ENCODE assay signal across 15 cellular contexts in the genomic region with DNA sequence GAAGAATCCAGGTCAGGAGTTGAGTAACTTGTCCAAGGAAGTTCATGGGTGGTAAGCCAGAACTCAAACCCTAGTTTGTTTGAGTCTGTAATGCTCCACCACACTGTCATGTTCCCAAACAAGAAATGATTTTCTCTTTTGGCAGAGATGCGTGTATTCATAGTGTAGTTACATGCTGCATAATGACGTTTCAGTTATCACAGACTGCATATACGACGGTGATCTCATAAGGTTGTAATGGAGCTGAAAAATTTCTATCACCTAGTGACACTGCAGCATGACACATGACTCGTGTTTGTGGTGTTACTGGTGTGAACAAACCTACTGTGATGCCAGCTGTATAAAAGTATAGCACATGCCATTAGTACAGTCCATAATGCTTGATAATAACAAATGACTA.
DNase-seq lines count a peak whose midpoint lies in the region; ATAC-seq and TF ChIP-seq lines count a peak whose summit lies in the region.
"Had no signal": no experiment of that assay in that cellular context is flagged by ENCODE, and none has a peak within 500 bp of the region (broad histone marks: within the 10 kb centered on the region; RNA-seq: fewer than 3 reads in every experiment).

No MANE protein-coding gene starts in this region.

- H3K4me3 ChIP-seq in GM23248: no peak overlapping the region
- no peak overlapping the region for H3K4me3 ChIP-seq in Panc1 (ENCODE audit: low read depth in 2 of 2, low read length in 2 of 2)
- no peak overlapping the region for H3K4me3 ChIP-seq in dorsolateral prefrontal cortex
- H3K4me3 ChIP-seq: breast epithelium, GM23338, heart right ventricle had no signal

- H3K79me2 ChIP-seq in GM23248 (ENCODE audit: insufficient read depth): 0 out of 2 replicates have a peak, but pooled peaks cover 13% of the 10 kb centered on the region

- peak; percentile 61 for DNase-seq in GM23248
- no peak for DNase-seq in Panc1 (ENCODE audit: low read depth, low spot score)
- no peak for DNase-seq in dorsolateral prefrontal cortex
- DNase-seq in non-pigmented ciliary epithelial cell (ENCODE audit: low read depth): peak; percentile 58
- no peak for DNase-seq in activated effector memory CD4-positive, alpha-beta T cell treated with anti-CD3 and anti-CD28 coated beads, Interleukin-2, amount 50 U/mL, for 16 hours
- no peak for DNase-seq in activated CD4-positive, alpha-beta T cell treated with anti-CD3 and anti-CD28 coated beads for 4 hours
- DNase-seq in cortex of kidney (lab: John Stamatoyannopoulos, UW): no peak
- DNase-seq: activated CD4-positive, CD25-positive, alpha-beta regulatory T cell; activated naive CD4-positive, alpha-beta T cell treated with anti-CD3 and anti-CD28 coated beads for 36 hours; heart right ventricle; left colon; NCI-H1436; stimulated activated CD4-positive, alpha-beta T cell treated with anti-CD3 and anti-CD28 coated beads, Interleukin-15, amount 100 ng/mL, for 24 hours had no signal

- H3K27me3 ChIP-seq in GM23248 (replicated peaks; ENCODE audit: insufficient read depth) (no peaks in the 10 kb centered on the region), Panc1 (ENCODE audit: control insufficient read depth, insufficient read depth, low read length) (no peaks in the 10 kb centered on the region), dorsolateral prefrontal cortex (no peaks in the 10 kb centered on the region)
- H3K27me3 ChIP-seq: breast epithelium, heart right ventricle had no signal

- H3K27ac ChIP-seq in GM23248 (no peak overlapping the region), Panc1 (ENCODE audit: low read length) (no peak overlapping the region), dorsolateral prefrontal cortex (peak overlapping the region in 49 of 59 donors; percentile 5 to 98 (median 78))
- H3K27ac ChIP-seq: breast epithelium, heart right ventricle had no signal

- H3K9ac ChIP-seq in GM23248: no peak overlapping the region

- 67 to 72% methylated on average over 5 of the region's 5 CpGs for WGBS in GM23248 (ENCODE audit: low coverage in 1 of 2, low lambda C conversion rate in 2 of 2, missing lambda C conversion rate in 2 of 2), 2 experiments

- in situ Hi-C loops in GM23248 (cut with MboI): no loop called here
- in situ Hi-C loops in Panc1 (cut with HindIII; ENCODE audit: low pct_unique_long_range_greater_than_20kb, low sequenced_read_pairs): no loop called here

- TSS peak; percentile 28 for BruUV-seq in Panc1 (replicated peaks; lab: Mats Ljungman, UMichigan)

- no peak; the same call in 1 of the 2 replicates for ATAC-seq in Panc1
- ATAC-seq: GM23338, left colon had no signal

- peaks cover 32% of the 10 kb centered on the region for H3K4me1 ChIP-seq in GM23248 (ENCODE audit: insufficient read depth)
- no peaks in the 10 kb centered on the region for H3K4me1 ChIP-seq in Panc1 (ENCODE audit: control insufficient read depth, insufficient read depth, low read length)
- H3K4me1 ChIP-seq: breast epithelium had no signal

- H3K36me3 ChIP-seq in GM23248 (ENCODE audit: low read depth): peaks cover 5% of the 10 kb centered on the region; the same call in 1 of the 2 replicates
- no peaks in the 10 kb centered on the region for H3K36me3 ChIP-seq in Panc1 (ENCODE audit: control insufficient read depth, insufficient read depth, low read length)
- H3K36me3 ChIP-seq: breast epithelium had no signal

- H3K4me2 ChIP-seq in GM23248 (ENCODE audit: unreplicated experiment): no peak overlapping the region
- H3K4me2 ChIP-seq: GM23338 had no signal

- H4K20me1 ChIP-seq in GM23248 (ENCODE audit: insufficient read depth): no peaks in the 10 kb centered on the region

- CTCF ChIA-PET in Panc1 (lab: Charles Lee): interaction anchor here (0.7 kb wide), 1 partner anchor 62 kb away, joined by 5 read pairs; no protein-coding TSS in a partner anchor

- peaks cover 44% of the 10 kb centered on the region for H3F3A ChIP-seq in GM23248 (ENCODE audit: insufficient read depth)

- H2AFZ ChIP-seq in GM23248: no peak overlapping the region
- H2AFZ ChIP-seq: GM23338 had no signal

- intact Hi-C loops in Panc1 (cut with micrococcal nuclease; ENCODE audit: unreplicated experiment): no loop called here
- intact Hi-C loops in dorsolateral prefrontal cortex (cut with DNase I): loop anchor here in 1 of 2 donors (10.0 kb wide), 1 partner anchor 130 kb away; no protein-coding TSS in a partner anchor

- TF ChIP-seq CTCF in Panc1 (IDR thresholded peaks at IDR 0.05) (no peak), dorsolateral prefrontal cortex (IDR thresholded peaks at IDR 0.05 in 54 of 56, conservative IDR thresholded peaks at IDR 0.05 in 2 of 56; ENCODE audit: low read depth in 1 of 56, partially characterized antibody in 56 of 56) (no peak)

- POLR2A ChIA-PET in Panc1 (lab: Charles Lee): no interaction called here

- H3K9me2 ChIP-seq in GM23248 (ENCODE audit: insufficient read depth): no peaks in the 10 kb centered on the region

- no peaks in the 10 kb centered on the region for H3K9me3 ChIP-seq in GM23248 (ENCODE audit: low read depth)
- H3K9me3 ChIP-seq in Panc1 (ENCODE audit: control insufficient read depth, insufficient read depth, low read depth, low read length): peaks cover 7% of the 10 kb centered on the region; the same call in 1 of the 2 replicates
- H3K9me3 ChIP-seq: breast epithelium had no signal

Comparison
In these comparisons a context has a peak if more than half of its experiments do, and no peak if none do; other contexts are left out.
1. DNase-seq: peak in GM23248 (single experiment) and non-pigmented ciliary epithelial cell (single experiment); none in Panc1 (single experiment), dorsolateral prefrontal cortex (0 of 10), activated effector memory CD4-positive, alpha-beta T cell treated with anti-CD3 and anti-CD28 coated beads, Interleukin-2, amount 50 U/mL, for 16 hours (single experiment), activated CD4-positive, alpha-beta T cell treated with anti-CD3 and anti-CD28 coated beads for 4 hours (0 of 2) and cortex of kidney (single experiment).
2. H3K27ac ChIP-seq: peak in dorsolateral prefrontal cortex (49 of 59); none in GM23248 (single experiment) and Panc1 (single experiment).